Comparison of ENCODE assay signal across 16 cellular contexts in the genomic region with DNA sequence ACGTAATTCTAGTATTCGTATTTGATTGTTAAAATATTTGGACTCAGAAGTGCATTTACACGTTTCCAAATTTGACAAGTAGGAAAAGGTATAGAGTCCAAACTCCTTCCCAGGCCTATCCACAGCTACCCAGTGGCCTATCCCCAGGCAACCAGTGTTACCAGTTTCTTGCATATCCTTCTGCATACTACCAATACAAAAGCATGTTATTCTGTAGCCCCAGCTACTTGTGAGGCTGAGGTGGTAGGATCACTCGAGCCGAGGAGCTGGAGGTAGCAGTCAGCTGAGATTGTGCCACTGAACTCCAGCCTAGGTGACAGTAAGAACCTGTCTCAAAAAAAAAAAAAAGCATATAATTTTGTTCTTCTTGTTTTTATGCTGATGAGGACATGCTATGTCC.
"Had no signal": no experiment of that assay in that cellular context is flagged by ENCODE, and none has a peak within 500 bp of the region (broad histone marks: within the 10 kb centered on the region; RNA-seq: fewer than 3 reads in every experiment).

No MANE protein-coding gene starts in this region.

- H3K4me3 Mint-ChIP-seq: activated CD8-positive, alpha-beta T cell treated with anti-CD3 and anti-CD28 coated beads for 36 hours; activated naive CD8-positive, alpha-beta T cell; mesothelial cell of epicardium; neural crest cell; stimulated activated naive CD8-positive, alpha-beta T cell treated with anti-CD3 and anti-CD28 coated beads, Interleukin-15, amount 100 ng/mL, for 72 hours had no signal

- H3K27me3 Mint-ChIP-seq: activated CD8-positive, alpha-beta T cell treated with anti-CD3 and anti-CD28 coated beads for 36 hours; activated naive CD8-positive, alpha-beta T cell; stimulated activated naive CD8-positive, alpha-beta T cell treated with anti-CD3 and anti-CD28 coated beads, Interleukin-15, amount 100 ng/mL, for 72 hours; T-helper 17 cell had no signal

- H3K9me3 ChIP-seq: vagina had no signal

- H3K36me3 ChIP-seq: vagina had no signal

- H3K27ac Mint-ChIP-seq: activated CD8-positive, alpha-beta T cell treated with anti-CD3 and anti-CD28 coated beads for 36 hours; activated naive CD8-positive, alpha-beta T cell had no signal

- ATAC-seq: activated CD8-positive, alpha-beta T cell treated with anti-CD3 and anti-CD28 coated beads for 36 hours; esophagus mucosa; sciatic nerve; stimulated activated naive CD8-positive, alpha-beta T cell treated with anti-CD3 and anti-CD28 coated beads, Interleukin-15, amount 100 ng/mL, for 72 hours; T-helper 17 cell had no signal

- H3K27ac ChIP-seq: vagina had no signal

- H3K36me3 Mint-ChIP-seq: mesothelial cell of epicardium had no signal

- DNase-seq: activated CD4-positive, alpha-beta T cell treated with anti-CD3 and anti-CD28 coated beads for 48 hours; activated CD8-positive, alpha-beta memory T cell treated with anti-CD3 and anti-CD28 coated beads, Interleukin-2, amount 50 U/mL, for 4 hours; activated CD8-positive, alpha-beta T cell treated with anti-CD3 and anti-CD28 coated beads for 36 hours; activated gamma-delta T cell; activated T-cell treated with anti-CD3 and anti-CD28 coated beads, Interleukin-2, amount 50 U/mL, for 48 hours; amniotic stem cell; hippocampal formation; kidney glomerular epithelial cell; stimulated activated naive CD8-positive, alpha-beta T cell treated with anti-CD3 and anti-CD28 coated beads, Interleukin-15, amount 100 ng/mL, for 72 hours; T-helper 17 cell had no signal

- H3K4me3 ChIP-seq: vagina had no signal

- H3K9me3 Mint-ChIP-seq: activated CD8-positive, alpha-beta T cell treated with anti-CD3 and anti-CD28 coated beads for 36 hours; mesothelial cell of epicardium; neural crest cell; stimulated activated naive CD8-positive, alpha-beta T cell treated with anti-CD3 and anti-CD28 coated beads, Interleukin-15, amount 100 ng/mL, for 72 hours had no signal

- H3K27me3 ChIP-seq: vagina had no signal
